25 cellular contexts compared by ENCODE assay signal in the genomic region with DNA sequence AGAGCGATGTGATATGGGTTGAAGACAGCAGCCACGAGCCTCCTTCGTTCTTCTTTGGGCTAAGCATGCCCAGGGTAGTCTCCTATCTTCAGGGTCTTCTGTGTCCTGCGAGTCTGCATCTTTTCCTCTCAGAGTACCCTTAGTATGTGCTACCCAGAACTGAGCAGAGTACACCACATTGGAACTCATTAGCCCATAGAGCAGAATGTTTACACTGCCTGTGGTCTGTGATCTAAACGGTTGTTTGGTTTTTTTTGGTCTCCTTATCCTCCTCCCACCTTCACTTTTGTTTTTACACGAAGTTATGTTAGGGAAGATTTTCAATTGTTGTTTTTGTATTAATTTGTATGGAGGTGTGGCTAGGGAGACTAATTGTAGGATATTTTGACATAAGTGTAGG.
DNase-seq lines count a peak whose midpoint lies in the region; ATAC-seq and TF ChIP-seq lines count a peak whose summit lies in the region.
"Had no signal": no experiment of that assay in that cellular context is flagged by ENCODE, and none has a peak within 500 bp of the region (broad histone marks: within the 10 kb centered on the region; RNA-seq: fewer than 3 reads in every experiment).

No MANE protein-coding gene starts in this region.

- peaks cover 8% of the 10 kb centered on the region for H3K36me3 Mint-ChIP-seq in central memory CD8-positive, alpha-beta T cell (ENCODE audit: insufficient read depth)

- H3K27me3 ChIP-seq in Peyer's patch, result no peaks in the 10 kb centered on the region
- H3K27me3 ChIP-seq: SJSA1 had no signal

- H3K27me3 Mint-ChIP-seq in central memory CD8-positive, alpha-beta T cell, result no peaks in the 10 kb centered on the region
- H3K27me3 Mint-ChIP-seq: activated naive CD8-positive, alpha-beta T cell treated with anti-CD3 and anti-CD28 coated beads, Interleukin-2, amount 50 U/mL, for 24 hours; naive thymus-derived CD8-positive, alpha-beta T cell; stimulated activated naive B cell treated with anti-CD40 and anti-IgM and Interleukin-4, amounts not matched to agents 10 μg/mL and 1 μg/mL and 100 μg/mL, for 72 hours had no signal

- TF ChIP-seq CTCF in Peyer's patch (IDR thresholded peaks at IDR 0.05) (no peak), GM13977 (IDR thresholded peaks at IDR 0.05; ENCODE audit: extremely low read depth, insufficient read depth, missing control alignments) (no peak), coronary artery (IDR thresholded peaks at IDR 0.05) (no peak)

- DNase-seq in H4 (ENCODE audit: low spot score) (peak; percentile 47), NCI-H69 (lab: John Stamatoyannopoulos, UW) (peak; percentile 83), Peyer's patch (no peak), GM13977 (ENCODE audit: low spot score) (no peak), ACHN (no peak), coronary artery (ENCODE audit: low spot score) (no peak)
- DNase-seq in central memory CD8-positive, alpha-beta T cell (ENCODE audit: low spot score in 2 of 2), result no peak
- DNase-seq: activated CD8-positive, alpha-beta memory T cell treated with anti-CD3 and anti-CD28 coated beads for 24 hours; activated naive CD8-positive, alpha-beta T cell treated with anti-CD3 and anti-CD28 coated beads, Interleukin-2, amount 50 U/mL, for 24 hours; dermis blood vessel endothelial cell; DMS79 treated with DMSO at 0.1 percent for 48 hours; foreskin fibroblast; hippocampal formation; kidney; mesendoderm; naive thymus-derived CD8-positive, alpha-beta T cell; NCI-H1694; NCI-H774; PC-9; right cardiac atrium; stimulated activated CD4-positive, alpha-beta T cell treated with anti-CD3 and anti-CD28 coated beads, Interleukin-15, amount 100 ng/mL, for 24 hours; stimulated activated naive B cell treated with anti-CD40 and anti-IgM and Interleukin-4, amounts not matched to agents 10 μg/mL and 1 μg/mL and 100 μg/mL, for 72 hours had no signal

- H3K4me1 ChIP-seq in Peyer's patch, result no peaks in the 10 kb centered on the region

- no peaks in the 10 kb centered on the region for H3K36me3 ChIP-seq in Peyer's patch
- H3K36me3 ChIP-seq: SJSA1 had no signal

- no peaks in the 10 kb centered on the region for H3K9me3 ChIP-seq in Peyer's patch
- H3K9me3 ChIP-seq: SJSA1 had no signal

- H3K9me3 Mint-ChIP-seq in central memory CD8-positive, alpha-beta T cell, result no peaks in the 10 kb centered on the region
- H3K9me3 Mint-ChIP-seq: activated naive CD8-positive, alpha-beta T cell treated with anti-CD3 and anti-CD28 coated beads, Interleukin-2, amount 50 U/mL, for 24 hours; naive thymus-derived CD8-positive, alpha-beta T cell; stimulated activated naive B cell treated with anti-CD40 and anti-IgM and Interleukin-4, amounts not matched to agents 10 μg/mL and 1 μg/mL and 100 μg/mL, for 72 hours had no signal

- TF ChIP-seq POLR2A in Peyer's patch (IDR thresholded peaks at IDR 0.05), result no peak

- in situ Hi-C loops in GM13977 (cut with MboI; ENCODE audit: low pct_unique_long_range_greater_than_20kb, low sequenced_read_pairs, unreplicated experiment) (no loop called here), ACHN (cut with HindIII; ENCODE audit: low pct_ligation_motif_present, low pct_unique_long_range_greater_than_20kb, low sequenced_read_pairs) (no loop called here)

- H3K4me3 ChIP-seq in Peyer's patch (no peak overlapping the region), coronary artery (no peak overlapping the region)
- H3K4me3 ChIP-seq: PC-9, SJSA1 had no signal

- H3K27ac ChIP-seq in Peyer's patch, result no peak overlapping the region
- no peak overlapping the region for H3K27ac ChIP-seq in coronary artery
- H3K27ac ChIP-seq: PC-9, SJSA1 had no signal

- H3K4me1 Mint-ChIP-seq in central memory CD8-positive, alpha-beta T cell, result peaks cover 33% of the 10 kb centered on the region

- H3K4me3 Mint-ChIP-seq in central memory CD8-positive, alpha-beta T cell, result no peak overlapping the region
- H3K4me3 Mint-ChIP-seq: activated naive CD8-positive, alpha-beta T cell treated with anti-CD3 and anti-CD28 coated beads, Interleukin-2, amount 50 U/mL, for 24 hours; naive thymus-derived CD8-positive, alpha-beta T cell; stimulated activated naive B cell treated with anti-CD40 and anti-IgM and Interleukin-4, amounts not matched to agents 10 μg/mL and 1 μg/mL and 100 μg/mL, for 72 hours had no signal

- peak; percentile 48 for ATAC-seq in GM18502 (IDR thresholded peaks at IDR 0.05; ENCODE audit: poor library complexity, unreplicated experiment)
- ATAC-seq in central memory CD8-positive, alpha-beta T cell (replicated peaks; ENCODE audit: extremely low read depth, poor library complexity, severe bottlenecking), result no peak
- ATAC-seq: activated CD4-positive, CD25-positive, alpha-beta regulatory T cell treated with anti-CD3 and anti-CD28 coated beads, Interleukin-2, amount 50 U/mL, for 24 hours; activated naive CD8-positive, alpha-beta T cell treated with anti-CD3 and anti-CD28 coated beads, Interleukin-2, amount 50 U/mL, for 24 hours; naive thymus-derived CD8-positive, alpha-beta T cell; right cardiac atrium; stimulated activated naive B cell treated with anti-CD40 and anti-IgM and Interleukin-4, amounts not matched to agents 10 μg/mL and 1 μg/mL and 100 μg/mL, for 72 hours had no signal

- peak overlapping the region; percentile 8 for H3K27ac Mint-ChIP-seq in central memory CD8-positive, alpha-beta T cell (ENCODE audit: low read depth)
- H3K27ac Mint-ChIP-seq: activated naive CD8-positive, alpha-beta T cell treated with anti-CD3 and anti-CD28 coated beads, Interleukin-2, amount 50 U/mL, for 24 hours; stimulated activated naive B cell treated with anti-CD40 and anti-IgM and Interleukin-4, amounts not matched to agents 10 μg/mL and 1 μg/mL and 100 μg/mL, for 72 hours had no signal

Comparison
In these comparisons a context has a peak if more than half of its experiments do, and no peak if none do; other contexts are left out.
1. DNase-seq: peak in H4 (single experiment) and NCI-H69 (single experiment); none in central memory CD8-positive, alpha-beta T cell (0 of 2), Peyer's patch (0 of 3), GM13977 (single experiment), ACHN (single experiment) and coronary artery (single experiment).